10 cellular contexts compared by ENCODE assay signal in genomic region chr6:20876016-20876415, GRCh38.
A peak's percentile ranks its signal among the peaks of the same experiment; 100 is the strongest.
DNase-seq lines count a peak whose midpoint lies in the region; ATAC-seq and TF ChIP-seq lines count a peak whose summit lies in the region.
"Had no signal": no experiment of that assay in that cellular context is flagged by ENCODE, and none has a peak within 500 bp of the region (broad histone marks: within the 10 kb centered on the region; RNA-seq: fewer than 3 reads in every experiment).

No MANE protein-coding gene starts in this region.

- BruUV-seq in A673 (replicated peaks; lab: Mats Ljungman, UMichigan) = no TSS peak

- H3K27ac ChIP-seq in A673 (ENCODE audit: low read depth, low read length, poor library complexity, severe bottlenecking) = peak overlapping the region; percentile 37
- H3K27ac ChIP-seq in right atrium auricular region = no peak overlapping the region

- H3K9me3 ChIP-seq in A673 (ENCODE audit: low read depth, low read length, poor library complexity, severe bottlenecking) (no peaks in the 10 kb centered on the region), right atrium auricular region (no peaks in the 10 kb centered on the region)

- in situ Hi-C loops in KBM-7 (cut with MboI; ENCODE audit: low pct_unique_long_range_greater_than_20kb, low sequenced_read_pairs) = no loop called here

- intact Hi-C loops in A673 (cut with micrococcal nuclease; ENCODE audit: unreplicated experiment) = loop anchor here (10.0 kb wide), 2 partner anchors 121 to 309 kb away; no protein-coding TSS in a partner anchor

- TF ChIP-seq CTCF in A673 (conservative IDR thresholded peaks at IDR 0.05; ENCODE audit: low read depth, low read length) (no peak), right atrium auricular region (IDR thresholded peaks at IDR 0.05) (no peak)

- H3K36me3 ChIP-seq in A673 (ENCODE audit: insufficient read depth, low read length, poor library complexity, severe bottlenecking) = no peaks in the 10 kb centered on the region
- H3K36me3 ChIP-seq in right atrium auricular region = no peaks in the 10 kb centered on the region

- no peaks in the 10 kb centered on the region for H3K27me3 ChIP-seq in A673 (replicated peaks; ENCODE audit: insufficient read depth, low read depth, low read length, poor library complexity)
- no peaks in the 10 kb centered on the region for H3K27me3 ChIP-seq in right atrium auricular region

- peaks cover 16% of the 10 kb centered on the region for H3K4me1 Mint-ChIP-seq in activated T-helper 17 cell treated with anti-CD3 and anti-CD28 coated beads, Interleukin-2, amount 50 U/mL, for 72 hours
- H3K4me1 Mint-ChIP-seq: CD14-positive monocyte had no signal

- POLR2A ChIA-PET in A673 (lab: Charles Lee; ENCODE audit: low non-redundant PET) = no interaction called here

- H3K4me3 ChIP-seq in A673 (ENCODE audit: low read depth, low read length, poor library complexity, severe bottlenecking) = no peak overlapping the region
- H3K4me3 ChIP-seq in right atrium auricular region = no peak overlapping the region

- no peak for ATAC-seq in activated T-helper 17 cell treated with anti-CD3 and anti-CD28 coated beads, Interleukin-2, amount 50 U/mL, for 72 hours (replicated peaks)
- no peak for ATAC-seq in HG03469 (IDR thresholded peaks at IDR 0.05; ENCODE audit: unreplicated experiment)

- peak overlapping the region; percentile 50 for H3K27ac Mint-ChIP-seq in activated T-helper 17 cell treated with anti-CD3 and anti-CD28 coated beads, Interleukin-2, amount 50 U/mL, for 72 hours
- H3K27ac Mint-ChIP-seq: activated B cell treated with CpG ODN at 0.5 μM for 24 hours, CD14-positive monocyte had no signal

- CTCF ChIA-PET in A673 (lab: Charles Lee) = interaction anchor here (0.7 to 1.0 kb wide), 2 partner anchors 711 to 713 kb away, joined by 4 to 8 read pairs; no protein-coding TSS in a partner anchor

- H3K9me3 Mint-ChIP-seq in activated T-helper 17 cell treated with anti-CD3 and anti-CD28 coated beads, Interleukin-2, amount 50 U/mL, for 72 hours = peaks cover 6% of the 10 kb centered on the region
- H3K9me3 Mint-ChIP-seq: activated B cell treated with CpG ODN at 0.5 μM for 24 hours had no signal

- H3K36me3 Mint-ChIP-seq in activated T-helper 17 cell treated with anti-CD3 and anti-CD28 coated beads, Interleukin-2, amount 50 U/mL, for 72 hours (ENCODE audit: low read depth) = peaks cover 12% of the 10 kb centered on the region
- H3K36me3 Mint-ChIP-seq: CD14-positive monocyte had no signal

- H3K4me1 ChIP-seq in A673 (ENCODE audit: insufficient read depth, low read length, poor library complexity, severe bottlenecking) (peaks cover 30% of the 10 kb centered on the region), right atrium auricular region (no peaks in the 10 kb centered on the region)

- DNase-seq in A673 (ENCODE audit: low spot score) (peak; percentile 86), H4 (ENCODE audit: low spot score) (peak; percentile 59), hepatic stellate cell (ENCODE audit: low spot score) (peak; percentile 36), KBM-7 (no peak), right atrium auricular region (ENCODE audit: low spot score) (no peak), ecto neural progenitor cell (ENCODE audit: low spot score) (no peak)
- DNase-seq: activated B cell treated with CpG ODN at 0.5 μM for 24 hours had no signal

- H3K27me3 Mint-ChIP-seq in activated T-helper 17 cell treated with anti-CD3 and anti-CD28 coated beads, Interleukin-2, amount 50 U/mL, for 72 hours = no peaks in the 10 kb centered on the region
- H3K27me3 Mint-ChIP-seq: activated B cell treated with CpG ODN at 0.5 μM for 24 hours had no signal

- no peak overlapping the region for H3K4me3 Mint-ChIP-seq in activated T-helper 17 cell treated with anti-CD3 and anti-CD28 coated beads, Interleukin-2, amount 50 U/mL, for 72 hours
- H3K4me3 Mint-ChIP-seq: activated B cell treated with CpG ODN at 0.5 μM for 24 hours, CD14-positive monocyte had no signal

Comparison
In these comparisons a context has a peak if more than half of its experiments do, and no peak if none do; other contexts are left out.
1. DNase-seq: peak in A673 (single experiment), H4 (single experiment) and hepatic stellate cell (single experiment); none in KBM-7 (single experiment), right atrium auricular region (single experiment) and ecto neural progenitor cell (single experiment).